In the genomic region with DNA sequence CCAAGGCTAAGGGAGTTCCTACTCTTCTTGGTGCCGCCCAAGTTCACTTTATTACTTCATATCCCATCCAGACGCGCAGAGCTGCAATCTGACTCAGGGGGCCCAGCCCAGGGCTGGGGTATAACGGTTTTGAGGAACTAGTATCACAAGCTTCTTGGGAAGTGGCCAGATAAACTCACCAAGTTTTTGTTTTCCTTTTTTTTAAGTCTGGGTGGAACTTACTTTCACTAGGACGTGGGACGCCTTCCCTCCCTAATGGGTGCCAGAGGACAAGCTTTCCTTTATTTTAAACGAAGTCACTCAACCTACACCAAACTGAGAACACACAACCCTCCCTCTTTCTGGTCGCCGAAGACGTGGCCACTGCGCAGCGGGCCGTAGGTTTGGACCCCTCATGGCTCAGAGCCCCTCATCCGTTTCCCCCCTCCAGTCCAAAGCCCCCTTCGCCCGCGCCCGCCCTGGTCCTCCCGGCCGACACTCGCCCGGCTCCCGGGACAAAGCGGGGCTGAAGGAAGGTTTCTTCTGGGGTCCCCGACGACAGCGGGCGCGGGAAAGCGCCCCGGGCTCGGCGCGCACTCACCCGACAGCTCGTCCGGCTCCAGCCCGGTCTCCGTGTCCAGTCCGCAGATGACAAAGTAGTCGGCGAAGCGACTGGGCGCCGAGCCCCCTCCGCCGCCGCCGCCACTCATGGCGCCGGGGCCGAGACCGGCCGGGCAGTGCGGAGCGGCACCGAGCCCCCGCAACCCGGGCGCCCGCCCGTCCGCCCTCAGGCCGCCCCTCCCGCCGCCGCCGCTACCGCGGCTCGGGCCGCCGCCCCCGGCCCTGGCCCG, we compare ENCODE assay signal across 8 cellular contexts. TPM values are rescaled to one million over a fixed set of nuclear protein-coding genes. Genes with fewer than 3 reads are reported as not detected.
DNase-seq lines count a peak whose midpoint lies in the region; ATAC-seq and TF ChIP-seq lines count a peak whose summit lies in the region.

No MANE protein-coding gene starts in this region.

- H3K9me3 ChIP-seq in neuronal stem cell (replicated peaks in 1 of 2; ENCODE audit: control insufficient read depth in 2 of 2, insufficient read depth in 1 of 2, low read depth in 1 of 2, low read length in 2 of 2) (no peaks in the 10 kb centered on the region), uterus (no peaks in the 10 kb centered on the region)

- peak overlapping the region; percentile 95 for H3K4me3 Mint-ChIP-seq in activated naive CD4-positive, alpha-beta T cell treated with anti-CD3 and anti-CD28 coated beads, Interleukin-2, amount 50 U/mL, for 24 hours

- no peaks in the 10 kb centered on the region for H3K27me3 ChIP-seq in neuronal stem cell (ENCODE audit: control insufficient read depth in 3 of 3, insufficient read depth in 3 of 3, low read depth in 1 of 3, low read length in 3 of 3)
- H3K27me3 ChIP-seq in uterus: no peaks in the 10 kb centered on the region

- TF ChIP-seq CTCF in uterus (IDR thresholded peaks at IDR 0.05): no peak

- peaks cover 2% of the 10 kb centered on the region for H3K79me1 ChIP-seq in neuronal stem cell (ENCODE audit: low read depth, low read length)

- H3K36me3 Mint-ChIP-seq in activated naive CD4-positive, alpha-beta T cell treated with anti-CD3 and anti-CD28 coated beads, Interleukin-2, amount 50 U/mL, for 24 hours: no peaks in the 10 kb centered on the region

- peaks cover 44% of the 10 kb centered on the region for H3K4me1 Mint-ChIP-seq in activated naive CD4-positive, alpha-beta T cell treated with anti-CD3 and anti-CD28 coated beads, Interleukin-2, amount 50 U/mL, for 24 hours

- H3K4me3 ChIP-seq in neuronal stem cell (ENCODE audit: low read length in 2 of 2) (peak overlapping the region; percentile 98 to 99), uterus (peak overlapping the region; percentile 97 to 99)

- intact Hi-C loops in uterus (cut with DNase I; ENCODE audit: low total_unique reads): no loop called here

- H3K4me2 ChIP-seq in neuronal stem cell (ENCODE audit: insufficient read depth, low read length, poor library complexity, severe bottlenecking): peak overlapping the region; percentile 74

- no peak overlapping the region for H2BK15ac ChIP-seq in neuronal stem cell (ENCODE audit: low read length)

- no peaks in the 10 kb centered on the region for H3K27me3 Mint-ChIP-seq in activated naive CD4-positive, alpha-beta T cell treated with anti-CD3 and anti-CD28 coated beads, Interleukin-2, amount 50 U/mL, for 24 hours

- H2AK5ac ChIP-seq in neuronal stem cell (ENCODE audit: low read depth, low read length): no peak overlapping the region

- peak; percentile 26 to 43 for TF ChIP-seq POLR2A in uterus (IDR thresholded peaks at IDR 0.05)

- H3K4me1 ChIP-seq in neuronal stem cell (ENCODE audit: control insufficient read depth in 2 of 2, insufficient read depth in 1 of 2, low read depth in 1 of 2, low read length in 2 of 2): peaks cover 4% of the 10 kb centered on the region in 2 donors
- no peaks in the 10 kb centered on the region for H3K4me1 ChIP-seq in uterus

- H3K36me3 ChIP-seq in neuronal stem cell (replicated peaks in 1 of 2; ENCODE audit: control insufficient read depth in 2 of 2, insufficient read depth in 2 of 2, low read length in 2 of 2): no peaks in the 10 kb centered on the region
- no peaks in the 10 kb centered on the region for H3K36me3 ChIP-seq in uterus

- H3K18ac ChIP-seq in neuronal stem cell (ENCODE audit: low read length): peak overlapping the region; percentile 91

- H3K27ac Mint-ChIP-seq in activated naive CD4-positive, alpha-beta T cell treated with anti-CD3 and anti-CD28 coated beads, Interleukin-2, amount 50 U/mL, for 24 hours: peak overlapping the region; percentile 99

- H2BK5ac ChIP-seq in neuronal stem cell (ENCODE audit: low read length): peak overlapping the region; percentile 76

- H4K8ac ChIP-seq in neuronal stem cell (ENCODE audit: low read depth, low read length): no peak overlapping the region

- no peaks in the 10 kb centered on the region for H3K9me3 Mint-ChIP-seq in activated naive CD4-positive, alpha-beta T cell treated with anti-CD3 and anti-CD28 coated beads, Interleukin-2, amount 50 U/mL, for 24 hours

- no peak overlapping the region for H3K4ac ChIP-seq in neuronal stem cell (ENCODE audit: low read length)

- peak overlapping the region; percentile 76 for H3K23ac ChIP-seq in neuronal stem cell (ENCODE audit: low read depth, low read length, poor library complexity)

- no CpG with 5 or more reads among the region's 75 CpGs for WGBS in neuronal stem cell (ENCODE audit: extremely low coverage in 2 of 2, insufficient read length in 2 of 2, insufficient replicate concordance in 1 of 2), 2 donors

- peak overlapping the region; percentile 91 for H3K9ac ChIP-seq in neuronal stem cell (ENCODE audit: low read depth, low read length, poor library complexity)

- H2AFZ ChIP-seq in neuronal stem cell (ENCODE audit: low read length): peak overlapping the region; percentile 97

- peak overlapping the region; percentile 73 for H2BK120ac ChIP-seq in neuronal stem cell (ENCODE audit: low read depth, low read length)

- peak; percentile 18 for ATAC-seq in HG02943 (IDR thresholded peaks at IDR 0.05; ENCODE audit: low read depth, unreplicated experiment)

- peak; percentile 31 to 56 (median 46) for DNase-seq in NCI-H1417 (lab: John Stamatoyannopoulos, UW)
- DNase-seq in NCI-H1417 treated with DMSO at 0.1 percent for 48 hours (lab: John Stamatoyannopoulos, UW): no peak
- DNase-seq in OCI-M1 (lab: John Stamatoyannopoulos, UW): peak; percentile 94
- DNase-seq in globus pallidus (ENCODE audit: low spot score): peak; percentile 79
- DNase-seq in neuronal stem cell (ENCODE audit: low spot score): peak; percentile 31
- peak; percentile 63 to 73 for DNase-seq in uterus

- no peak overlapping the region for H4K91ac ChIP-seq in neuronal stem cell (ENCODE audit: low read depth, low read length, poor library complexity)

- H3K27ac ChIP-seq in neuronal stem cell (replicated peaks; ENCODE audit: low read length) (peak overlapping the region; percentile 54), uterus (peak overlapping the region; percentile 99 to 100)

- H3K14ac ChIP-seq in neuronal stem cell (ENCODE audit: low read length): no peak overlapping the region

- no peak overlapping the region for H2BK12ac ChIP-seq in neuronal stem cell (ENCODE audit: low read length)

RNA-seq across cellular contexts. Expression of a gene that starts 0.6 kb away (rescaled TPM):
- polyA plus RNA-seq in neuronal stem cell (2013, experiment 1 of 2): 72.7 TPM
- polyA plus RNA-seq in neuronal stem cell (2013, experiment 2 of 2): 73.8 TPM
- 100 to 1,000 TPM in 2 of 4 donors, 10 to 100 TPM in 2; 60.0 to 199 (median 99.4) TPM for total RNA-seq in uterus

RNA-seq across cellular contexts. Expression of a gene that starts 49.8 kb away (rescaled TPM):
- polyA plus RNA-seq in neuronal stem cell (2013, experiment 1 of 2): 36.8 TPM
- polyA plus RNA-seq in neuronal stem cell (2013, experiment 2 of 2): 38.9 TPM
- total RNA-seq in uterus: 10 to 100 TPM; 16.5 to 54.8 (median 24.4) TPM
